1 cellular context compared by ENCODE assay signal in genomic region chr22:39297490-39298193, GRCh38.
TF ChIP-seq lines count a peak whose summit lies in the region.

No MANE protein-coding gene starts in this region.

TF ChIP-seq in HepG2, 621 proteins besides CTCF, POLR2A, EP300 and RAD21 (continued from another document):
- TF ChIP-seq AHDC1 (CRISPR knock-in tag; IDR thresholded peaks at IDR 0.05; ENCODE audit: borderline replicate concordance) (no peak), ZBTB4 (CRISPR knock-in tag; IDR thresholded peaks at IDR 0.05; ENCODE audit: borderline replicate concordance) (no peak), SMAD1 (CRISPR knock-in tag; IDR thresholded peaks at IDR 0.05; ENCODE audit: borderline replicate concordance, low read depth) (no peak)
